ENCODE assay signal across 10 cellular contexts in genomic region chr1:172380441-172381244, GRCh38. TPM values are rescaled to one million over a fixed set of nuclear protein-coding genes. Genes with fewer than 3 reads are reported as not detected.
A peak's percentile ranks its signal among the peaks of the same experiment; 100 is the strongest.
DNase-seq lines count a peak whose midpoint lies in the region; ATAC-seq, FAIRE-seq and TF ChIP-seq lines count a peak whose summit lies in the region.
"Had no signal": no experiment of that assay in that cellular context is flagged by ENCODE, and none has a peak within 500 bp of the region (broad histone marks: within the 10 kb centered on the region; RNA-seq: fewer than 3 reads in every experiment).

No MANE protein-coding gene starts in this region.

- H3K9me3 ChIP-seq in right lobe of liver (no peaks in the 10 kb centered on the region), HepG2 (ENCODE audit: low read length) (no peaks in the 10 kb centered on the region), T-helper 17 cell (ENCODE audit: control insufficient read depth, low read length, poor library complexity, severe bottlenecking) (no peaks in the 10 kb centered on the region)

- no peak overlapping the region for H3K4me2 ChIP-seq in HepG2 (ENCODE audit: low read depth, low read length)

- POLR2A ChIA-PET in HepG2 (lab: Yijun Ruan, JAX) = no interaction called here

- peak overlapping the region; percentile 89 for H3K27ac Mint-ChIP-seq in T-helper 17 cell
- peak overlapping the region; percentile 98 to 100 (median 99) for H3K27ac Mint-ChIP-seq in nephron

- peak overlapping the region; percentile 75 for H3K4me3 Mint-ChIP-seq in T-helper 17 cell
- H3K4me3 Mint-ChIP-seq in nephron = peak overlapping the region; percentile 3 to 47 (median 37)

- no peak for TF ChIP-seq CTCF in right lobe of liver (IDR thresholded peaks at IDR 0.05)
- TF ChIP-seq CTCF in HepG2 (CRISPR knock-in tag; IDR thresholded peaks at IDR 0.05) = no peak
- no peak for TF ChIP-seq CTCF in nephron (IDR thresholded peaks at IDR 0.05; ENCODE audit: unreplicated experiment in 3 of 3)
- no peak for TF ChIP-seq CTCF in lower leg skin (IDR thresholded peaks at IDR 0.05)

- DNase-seq in right lobe of liver (no peak), HepG2 (ENCODE audit: low spot score) (no peak), T-helper 17 cell (no peak), H7 (no peak), lower leg skin (ENCODE audit: low spot score in 2 of 2) (no peak), cerebellar nuclear complex (lab: John Stamatoyannopoulos, UW) (no peak)

- intact Hi-C loops in right lobe of liver (cut with DNase I) = no loop called here
- intact Hi-C loops in HepG2 (cut with micrococcal nuclease; ENCODE audit: unreplicated experiment) = no loop called here
- intact Hi-C loops in lower leg skin (cut with DNase I; ENCODE audit: low total_unique reads) = no loop called here

- TF ChIP-seq POLR2A in right lobe of liver (IDR thresholded peaks at IDR 0.05) = no peak
- no peak for TF ChIP-seq POLR2A in HepG2 (IDR thresholded peaks at IDR 0.05; ENCODE audit: insufficient read depth in 1 of 2, low read depth in 2 of 2, low read length in 2 of 2)
- TF ChIP-seq POLR2A in lower leg skin (IDR thresholded peaks at IDR 0.05) = no peak

- no TSS peak for BruUV-seq in HepG2 (replicated peaks; lab: Mats Ljungman, UMichigan)

- ATAC-seq in right lobe of liver = peak; percentile 54 to 74 (median 66)
- no peak for ATAC-seq in HepG2
- ATAC-seq in HG02981 (IDR thresholded peaks at IDR 0.05; ENCODE audit: unreplicated experiment) = peak; percentile 82
- peak; percentile 97 for ATAC-seq in T-helper 17 cell

- H3K4me3 ChIP-seq in right lobe of liver (no peak overlapping the region), HepG2 (replicated peaks in 1 of 3; ENCODE audit: insufficient read depth in 1 of 3, low read depth in 2 of 3, low read length in 3 of 3) (no peak overlapping the region), H7 (ENCODE audit: insufficient read depth, low read depth, low read length) (no peak overlapping the region), lower leg skin (ENCODE audit: low read depth, poor library complexity, severe bottlenecking) (no peak overlapping the region)

- H3K27ac ChIP-seq in right lobe of liver (no peak overlapping the region), HepG2 (ENCODE audit: extremely low read length, insufficient read depth, low read length) (no peak overlapping the region)

- no peak overlapping the region for H3K9ac ChIP-seq in HepG2 (ENCODE audit: insufficient read depth, low read depth, low read length)

- H3K4me1 ChIP-seq in right lobe of liver (no peaks in the 10 kb centered on the region), HepG2 (ENCODE audit: insufficient read depth, low read length) (no peaks in the 10 kb centered on the region)

- H3K9me3 Mint-ChIP-seq in nephron = no peaks in the 10 kb centered on the region

- H3K27me3 ChIP-seq in right lobe of liver = no peaks in the 10 kb centered on the region
- no peaks in the 10 kb centered on the region for H3K27me3 ChIP-seq in HepG2 (ENCODE audit: control insufficient read depth in 1 of 2, insufficient read depth in 2 of 2, low read length in 2 of 2)
- no peaks in the 10 kb centered on the region for H3K27me3 ChIP-seq in H7 (ENCODE audit: control insufficient read depth, insufficient read depth, low read length)

- no peak for FAIRE-seq in HepG2 (lab: Jason Lieb, UNC)

- 40% methylated on average over 6 of the region's 6 CpGs for WGBS in right lobe of liver (ENCODE audit: insufficient coverage, low coverage, low lambda C conversion rate, missing lambda C conversion rate)
- 27% methylated on average over 6 of the region's 6 CpGs for WGBS in HepG2 (ENCODE audit: low lambda C conversion rate)
- WGBS in lower leg skin, 2 donors = 59 to 63% methylated on average over 6 of the region's 6 CpGs

- peaks cover 12% of the 10 kb centered on the region for H3K4me1 Mint-ChIP-seq in T-helper 17 cell
- H3K4me1 Mint-ChIP-seq in nephron = peaks cover 75% of the 10 kb centered on the region

- TF ChIP-seq EP300 in HepG2 (IDR thresholded peaks at IDR 0.05; ENCODE audit: low read depth in 2 of 2, low read length in 2 of 2) = no peak
- TF ChIP-seq EP300 in HepG2 (CRISPR knock-in tag; IDR thresholded peaks at IDR 0.05; ENCODE audit: borderline replicate concordance) = no peak

- in situ Hi-C loops in HepG2 (cut with HindIII; ENCODE audit: extremely low pct_ligation_motif_present, low pct_unique_long_range_greater_than_20kb) = no loop called here

- CTCF ChIA-PET in HepG2 (lab: Yijun Ruan, JAX; ENCODE audit: low intra/inter-chr PET ratio, low total read pairs) = no interaction called here

- H3K36me3 Mint-ChIP-seq in T-helper 17 cell (ENCODE audit: low read depth) (no peaks in the 10 kb centered on the region), nephron (ENCODE audit: low read depth) (peaks cover 4% of the 10 kb centered on the region)

- H4K20me1 ChIP-seq in HepG2 (ENCODE audit: insufficient read depth, low read length) = no peaks in the 10 kb centered on the region

- H2AFZ ChIP-seq in HepG2 (ENCODE audit: low read length) = no peak overlapping the region

- no peak for TF ChIP-seq RAD21 in HepG2 (CRISPR knock-in tag; IDR thresholded peaks at IDR 0.05)

- H3K27me3 Mint-ChIP-seq in T-helper 17 cell (no peaks in the 10 kb centered on the region), nephron (ENCODE audit: low read depth) (no peaks in the 10 kb centered on the region)

- no peaks in the 10 kb centered on the region for H3K79me2 ChIP-seq in HepG2 (ENCODE audit: insufficient read depth, low read length)

- H3K36me3 ChIP-seq in right lobe of liver (no peaks in the 10 kb centered on the region), HepG2 (replicated peaks in 1 of 2; ENCODE audit: control insufficient read depth in 1 of 2, insufficient read depth in 2 of 2, low read length in 2 of 2) (no peaks in the 10 kb centered on the region), H7 (replicated peaks; ENCODE audit: control insufficient read depth, insufficient read depth, low read length) (no peaks in the 10 kb centered on the region)

RNA-seq across cellular contexts. Expression of gene C1orf105, which starts 39.8 kb away (rescaled TPM):
- total RNA-seq in right lobe of liver (1 to 10 TPM in 1 of 6 experiments, under 1 TPM in 3, not detected in 2; 0.24 to 1.3 (median 0.46) TPM), HepG2 (2016; rRNA removed; fragmentation: Illumina TruSeq; extraction: Trizol) (0.15 TPM in 1 of 2 replicates, not detected in the other), T-helper 17 cell (not detected), lower leg skin (1 to 10 TPM in 3 of 4 donors, not detected in 1; 2.1 to 4.6 (median 3.0) TPM)
- not detected in 2 replicates for total RNA-seq in HepG2 (2016; cell fraction: cytosol; rRNA removed; fragmentation: Illumina TruSeq; extraction: Trizol; ENCODE audit: low read depth)
- total RNA-seq in HepG2 (2016; cell fraction: insoluble cytoplasmic fraction; rRNA removed; fragmentation: Illumina TruSeq; extraction: Trizol) = 0.63 TPM in 1 of 2 replicates, not detected in the other
- 0.28 TPM in 1 of 2 replicates, not detected in the other for total RNA-seq in HepG2 (2016; cell fraction: membrane; rRNA removed; fragmentation: Illumina TruSeq; extraction: Trizol)
- 0.60 TPM in 1 of 2 replicates, not detected in the other for total RNA-seq in HepG2 (2016; cell fraction: nucleus; rRNA removed; fragmentation: Illumina TruSeq; extraction: Trizol)
- polyA plus RNA-seq in HepG2 (2011; rRNA removed) = 0.44 and 0.45 TPM in 2 replicates
- polyA plus RNA-seq in HepG2 (2011; cell fraction: cytosol; rRNA removed) = 0.12 and 0.28 TPM in 2 replicates
- not detected in 2 replicates for polyA plus RNA-seq in HepG2 (2011; cell fraction: nucleus; rRNA removed)
- polyA plus RNA-seq in HepG2 (2012) = 0.49 and 0.71 TPM in 2 replicates
- not detected in 2 replicates for polyA plus RNA-seq in HepG2 (2016; cell fraction: cytosol; fragmentation: Illumina TruSeq; extraction: Trizol; ENCODE audit: low read depth)
- polyA plus RNA-seq in HepG2 (2016; cell fraction: insoluble cytoplasmic fraction; fragmentation: Illumina TruSeq; extraction: Trizol; ENCODE audit: low read depth) = not detected in 2 replicates
- 0.23 and 0.43 TPM in 2 replicates for polyA plus RNA-seq in HepG2 (2016; cell fraction: membrane; fragmentation: Illumina TruSeq; extraction: Trizol; ENCODE audit: low read depth)
- polyA plus RNA-seq in HepG2 (2016; cell fraction: nucleus; fragmentation: Illumina TruSeq; extraction: Trizol; ENCODE audit: insufficient read depth, low read depth) = not detected in 2 replicates
- polyA minus RNA-seq in HepG2 (2011; rRNA and poly(A)+ RNA removed; ENCODE audit: low replicate concordance) = not detected in 2 replicates
- not detected in 2 replicates for polyA minus RNA-seq in HepG2 (2011; cell fraction: cytosol; rRNA and poly(A)+ RNA removed)
- polyA minus RNA-seq in HepG2 (2011; cell fraction: nucleus; rRNA and poly(A)+ RNA removed) = not detected in 2 replicates
- total RNA-seq in H7 (2014; rRNA removed; shearing (Covaris generic)) = not detected in 2 replicates
- total RNA-seq: activated CD8-positive, alpha-beta memory T cell treated with anti-CD3 and anti-CD28 coated beads for 36 hours; mononuclear cell had no signal
